ENCODE assay signal across 28 cellular contexts in the genomic region with DNA sequence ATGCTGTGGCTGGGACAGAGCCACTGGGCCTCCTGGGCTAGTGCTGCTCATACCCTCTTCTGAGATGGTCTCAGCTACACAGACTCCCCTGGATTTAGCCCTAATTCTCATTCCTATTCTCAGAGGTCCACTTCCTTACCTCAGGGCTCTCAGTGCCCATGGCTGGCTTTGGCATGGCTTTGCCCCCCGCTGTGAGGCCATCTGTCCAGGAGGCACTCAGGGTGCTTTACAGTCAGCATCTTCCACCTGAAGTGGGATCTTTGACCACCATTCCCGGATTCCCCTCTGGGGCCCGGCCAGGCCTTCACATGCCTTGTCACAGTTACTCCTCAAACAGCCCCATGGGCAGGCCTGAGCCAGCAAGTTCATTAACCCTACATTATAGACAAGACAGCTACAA.
DNase-seq lines count a peak whose midpoint lies in the region; ATAC-seq and TF ChIP-seq lines count a peak whose summit lies in the region.
"Had no signal": no experiment of that assay in that cellular context is flagged by ENCODE, and none has a peak within 500 bp of the region (broad histone marks: within the 10 kb centered on the region; RNA-seq: fewer than 3 reads in every experiment).

No MANE protein-coding gene starts in this region.

- no peak overlapping the region for H3K4me2 ChIP-seq in fibroblast of lung (ENCODE audit: extremely low read depth, insufficient read depth, low read length)

- H3K79me2 ChIP-seq in fibroblast of lung (ENCODE audit: control insufficient read depth, insufficient read depth, low read length) = no peaks in the 10 kb centered on the region

- ATAC-seq in foreskin keratinocyte = no peak
- ATAC-seq in body of pancreas = no peak
- ATAC-seq: left lobe of liver; stimulated activated naive B cell treated with anti-CD40 and anti-IgM and Interleukin-4, amounts not matched to agents 10 μg/mL and 1 μg/mL and 100 μg/mL, for 72 hours had no signal

- H3K4me1 ChIP-seq in fibroblast of lung (ENCODE audit: control insufficient read depth, extremely low read depth, insufficient read depth, low read length) (peaks cover 14% of the 10 kb centered on the region), skeletal muscle tissue (ENCODE audit: control insufficient read depth in 3 of 3, insufficient read depth in 3 of 3, low read length in 3 of 3) (peaks cover 8 to 15% (median 15%) of the 10 kb centered on the region in 3 donors), foreskin keratinocyte (no peaks in the 10 kb centered on the region), body of pancreas (no peaks in the 10 kb centered on the region)
- H3K4me1 ChIP-seq: breast epithelium, Caco-2, prostate gland, upper lobe of right lung had no signal

- H3K9me3 Mint-ChIP-seq in activated CD4-positive, alpha-beta T cell treated with anti-CD3 and anti-CD28 coated beads, Interleukin-2, amount 10 ng/mL, durations not matched to agents 7 days and 5 days = no peaks in the 10 kb centered on the region
- H3K9me3 Mint-ChIP-seq: activated naive CD4-positive, alpha-beta T cell treated with anti-CD3 and anti-CD28 coated beads, Interleukin-2, amount 50 U/mL, for 24 hours; activated T-helper 2 cell treated with anti-CD3 and anti-CD28 coated beads, Interferon-gamma antibody, Interleukin-2, Interleukin-4, amounts not matched to agents 10 μg/mL and 5 μg/mL and 100 μg/mL, durations not matched to agents 14 hours and 24 hours and 36 hours; stimulated activated naive B cell treated with anti-CD40 and anti-IgM and Interleukin-4, amounts not matched to agents 10 μg/mL and 1 μg/mL and 100 μg/mL, for 72 hours had no signal

- H3K27ac ChIP-seq in fibroblast of lung (ENCODE audit: insufficient read depth, low read length) = no peak overlapping the region
- H3K27ac ChIP-seq in skeletal muscle tissue (ENCODE audit: low read depth, low read length) = peak overlapping the region; percentile 37
- no peak overlapping the region for H3K27ac ChIP-seq in foreskin keratinocyte
- peak overlapping the region in 1 of 4 donors; percentile 36 for H3K27ac ChIP-seq in body of pancreas
- H3K27ac ChIP-seq: breast epithelium, prostate gland, sigmoid colon, upper lobe of right lung, VCaP had no signal

- WGBS in body of pancreas, 2 donors = 65 to 78% methylated on average over 3 of the region's 3 CpGs

- no peak for TF ChIP-seq POLR2A in body of pancreas (IDR thresholded peaks at IDR 0.05)

- H3K27me3 ChIP-seq in fibroblast of lung (ENCODE audit: control insufficient read depth, insufficient read depth, low read length) (no peaks in the 10 kb centered on the region), skeletal muscle tissue (ENCODE audit: control insufficient read depth in 3 of 3, insufficient read depth in 3 of 3, low read length in 3 of 3) (no peaks in the 10 kb centered on the region), foreskin keratinocyte (no peaks in the 10 kb centered on the region), body of pancreas (no peaks in the 10 kb centered on the region)
- H3K27me3 ChIP-seq: breast epithelium, sigmoid colon, upper lobe of right lung had no signal

- H3K4me3 Mint-ChIP-seq in activated CD4-positive, alpha-beta T cell treated with anti-CD3 and anti-CD28 coated beads, Interleukin-2, amount 10 ng/mL, durations not matched to agents 7 days and 5 days = no peak overlapping the region
- H3K4me3 Mint-ChIP-seq: activated naive CD4-positive, alpha-beta T cell treated with anti-CD3 and anti-CD28 coated beads, Interleukin-2, amount 50 U/mL, for 24 hours; CD14-positive monocyte; naive B cell; stimulated activated naive B cell treated with anti-CD40 and anti-IgM and Interleukin-4, amounts not matched to agents 10 μg/mL and 1 μg/mL and 100 μg/mL, for 72 hours had no signal

- peaks cover 3% of the 10 kb centered on the region for H3K4me1 Mint-ChIP-seq in activated CD4-positive, alpha-beta T cell treated with anti-CD3 and anti-CD28 coated beads, Interleukin-2, amount 10 ng/mL, durations not matched to agents 7 days and 5 days
- H3K4me1 Mint-ChIP-seq: activated naive CD4-positive, alpha-beta T cell treated with anti-CD3 and anti-CD28 coated beads, Interleukin-2, amount 50 U/mL, for 24 hours; CD14-positive monocyte; stimulated activated naive B cell treated with anti-CD40 and anti-IgM and Interleukin-4, amounts not matched to agents 10 μg/mL and 1 μg/mL and 100 μg/mL, for 72 hours had no signal

- CTCF ChIA-PET in activated CD4-positive, alpha-beta T cell treated with anti-CD3 and anti-CD28 coated beads, Interleukin-2, amount 10 ng/mL, durations not matched to agents 7 days and 5 days (lab: Charles Lee) = no interaction called here

- H3K9ac ChIP-seq in fibroblast of lung (ENCODE audit: insufficient read depth, low read length) = no peak overlapping the region
- H3K9ac ChIP-seq in skeletal muscle tissue (ENCODE audit: low read depth in 1 of 3, low read length in 3 of 3) = no peak overlapping the region

- POLR2A ChIA-PET in activated CD4-positive, alpha-beta T cell treated with anti-CD3 and anti-CD28 coated beads, Interleukin-2, amount 10 ng/mL, durations not matched to agents 7 days and 5 days (lab: Charles Lee) = no interaction called here

- intact Hi-C loops in body of pancreas (cut with DNase I) = no loop called here

- TF ChIP-seq CTCF in fibroblast of lung (conservative IDR thresholded peaks at IDR 0.05 in 1 of 2, IDR thresholded peaks at IDR 0.05 in 1 of 2; ENCODE audit: low read depth in 1 of 2, low read length in 2 of 2) = no peak
- no peak for TF ChIP-seq CTCF in foreskin keratinocyte (conservative IDR thresholded peaks at IDR 0.05)
- no peak for TF ChIP-seq CTCF in body of pancreas (IDR thresholded peaks at IDR 0.05)

- no peak overlapping the region for H3K4me3 ChIP-seq in fibroblast of lung (replicated peaks in 1 of 4; ENCODE audit: control extremely low read depth in 1 of 4, insufficient read depth in 1 of 4, low read depth in 3 of 4, low read length in 4 of 4)
- H3K4me3 ChIP-seq in skeletal muscle tissue (ENCODE audit: low read length in 3 of 3) = no peak overlapping the region
- no peak overlapping the region for H3K4me3 ChIP-seq in body of pancreas
- H3K4me3 ChIP-seq: breast epithelium, prostate gland, sigmoid colon, upper lobe of right lung had no signal

- DNase-seq in NCI-H1092 treated with DMSO at 0.1 percent for 48 hours (lab: John Stamatoyannopoulos, UW) (peak; percentile 14), NCI-H1092 (lab: John Stamatoyannopoulos, UW) (no peak), NCI-H524 treated with DMSO at 0.1 percent for 48 hours (lab: John Stamatoyannopoulos, UW) (peak; percentile 67), fibroblast of lung (ENCODE audit: low read depth in 2 of 2) (no peak), foreskin keratinocyte (no peak), body of pancreas (no peak)
- DNase-seq in activated CD4-positive, alpha-beta T cell treated with anti-CD3 and anti-CD28 coated beads, Interleukin-2, amount 10 ng/mL, durations not matched to agents 7 days and 5 days = no peak
- DNase-seq: activated CD4-positive, alpha-beta T cell treated with anti-CD3 and anti-CD28 coated beads for 4 hours; activated CD8-positive, alpha-beta memory T cell treated with anti-CD3 and anti-CD28 coated beads for 24 hours; activated T-cell treated with anti-CD3 and anti-CD28 coated beads for 4 hours; Caco-2; effector CD4-positive, alpha-beta T cell; GDM1; naive B cell; NCI-H1930; NCI-H2227 treated with DMSO at 0.1 percent for 48 hours; sigmoid colon; stimulated activated naive B cell treated with anti-CD40 and anti-IgM and Interleukin-4, amounts not matched to agents 10 μg/mL and 1 μg/mL and 100 μg/mL, for 72 hours; T1000; upper lobe of right lung had no signal

- no peak overlapping the region for H3K27ac Mint-ChIP-seq in activated CD4-positive, alpha-beta T cell treated with anti-CD3 and anti-CD28 coated beads, Interleukin-2, amount 10 ng/mL, durations not matched to agents 7 days and 5 days
- H3K27ac Mint-ChIP-seq: activated naive CD4-positive, alpha-beta T cell treated with anti-CD3 and anti-CD28 coated beads, Interleukin-2, amount 50 U/mL, for 24 hours; activated T-helper 2 cell treated with anti-CD3 and anti-CD28 coated beads, Interferon-gamma antibody, Interleukin-2, Interleukin-4, amounts not matched to agents 10 μg/mL and 5 μg/mL and 100 μg/mL, durations not matched to agents 14 hours and 24 hours and 36 hours; naive B cell; stimulated activated naive B cell treated with anti-CD40 and anti-IgM and Interleukin-4, amounts not matched to agents 10 μg/mL and 1 μg/mL and 100 μg/mL, for 72 hours had no signal

- no peaks in the 10 kb centered on the region for H3K36me3 Mint-ChIP-seq in activated CD4-positive, alpha-beta T cell treated with anti-CD3 and anti-CD28 coated beads, Interleukin-2, amount 10 ng/mL, durations not matched to agents 7 days and 5 days (ENCODE audit: low read depth)
- H3K36me3 Mint-ChIP-seq: activated naive CD4-positive, alpha-beta T cell treated with anti-CD3 and anti-CD28 coated beads, Interleukin-2, amount 50 U/mL, for 24 hours; CD14-positive monocyte; naive B cell; stimulated activated naive B cell treated with anti-CD40 and anti-IgM and Interleukin-4, amounts not matched to agents 10 μg/mL and 1 μg/mL and 100 μg/mL, for 72 hours had no signal

- H4K20me1 ChIP-seq in fibroblast of lung (ENCODE audit: control insufficient read depth, extremely low read depth, insufficient read depth, low read length) = no peaks in the 10 kb centered on the region

- no peaks in the 10 kb centered on the region for H3K9me3 ChIP-seq in fibroblast of lung (ENCODE audit: control insufficient read depth, insufficient read depth, low read depth, low read length)
- no peaks in the 10 kb centered on the region for H3K9me3 ChIP-seq in skeletal muscle tissue (ENCODE audit: control insufficient read depth in 3 of 3, low read length in 3 of 3)
- no peaks in the 10 kb centered on the region for H3K9me3 ChIP-seq in body of pancreas
- H3K9me3 ChIP-seq: breast epithelium, Caco-2, prostate gland, sigmoid colon, upper lobe of right lung had no signal

- H3K36me3 ChIP-seq in fibroblast of lung (ENCODE audit: control insufficient read depth, insufficient read depth, low read length) (no peaks in the 10 kb centered on the region), skeletal muscle tissue (ENCODE audit: control insufficient read depth in 3 of 3, insufficient read depth in 3 of 3, low read length in 3 of 3) (no peaks in the 10 kb centered on the region), body of pancreas (replicated peaks in 1 of 2; ENCODE audit: insufficient read depth in 1 of 2, low read depth in 2 of 2) (no peaks in the 10 kb centered on the region)
- H3K36me3 ChIP-seq: breast epithelium, prostate gland, sigmoid colon, upper lobe of right lung had no signal

- peak overlapping the region; percentile 6 for H2AFZ ChIP-seq in fibroblast of lung (ENCODE audit: low read length)

- H3K27me3 Mint-ChIP-seq in activated CD4-positive, alpha-beta T cell treated with anti-CD3 and anti-CD28 coated beads, Interleukin-2, amount 10 ng/mL, durations not matched to agents 7 days and 5 days = no peaks in the 10 kb centered on the region
- H3K27me3 Mint-ChIP-seq: activated naive CD4-positive, alpha-beta T cell treated with anti-CD3 and anti-CD28 coated beads, Interleukin-2, amount 50 U/mL, for 24 hours; naive B cell; stimulated activated naive B cell treated with anti-CD40 and anti-IgM and Interleukin-4, amounts not matched to agents 10 μg/mL and 1 μg/mL and 100 μg/mL, for 72 hours had no signal

Comparison
In these comparisons a context has a peak if more than half of its experiments do, and no peak if none do; other contexts are left out.
1. DNase-seq: peak in NCI-H1092 treated with DMSO at 0.1 percent for 48 hours (single experiment) and NCI-H524 treated with DMSO at 0.1 percent for 48 hours (single experiment); none in NCI-H1092 (single experiment), fibroblast of lung (0 of 2), foreskin keratinocyte (0 of 2), body of pancreas (0 of 4) and activated CD4-positive, alpha-beta T cell treated with anti-CD3 and anti-CD28 coated beads, Interleukin-2, amount 10 ng/mL, durations not matched to agents 7 days and 5 days (single experiment).